15 cellular contexts compared by ENCODE assay signal in the genomic region with DNA sequence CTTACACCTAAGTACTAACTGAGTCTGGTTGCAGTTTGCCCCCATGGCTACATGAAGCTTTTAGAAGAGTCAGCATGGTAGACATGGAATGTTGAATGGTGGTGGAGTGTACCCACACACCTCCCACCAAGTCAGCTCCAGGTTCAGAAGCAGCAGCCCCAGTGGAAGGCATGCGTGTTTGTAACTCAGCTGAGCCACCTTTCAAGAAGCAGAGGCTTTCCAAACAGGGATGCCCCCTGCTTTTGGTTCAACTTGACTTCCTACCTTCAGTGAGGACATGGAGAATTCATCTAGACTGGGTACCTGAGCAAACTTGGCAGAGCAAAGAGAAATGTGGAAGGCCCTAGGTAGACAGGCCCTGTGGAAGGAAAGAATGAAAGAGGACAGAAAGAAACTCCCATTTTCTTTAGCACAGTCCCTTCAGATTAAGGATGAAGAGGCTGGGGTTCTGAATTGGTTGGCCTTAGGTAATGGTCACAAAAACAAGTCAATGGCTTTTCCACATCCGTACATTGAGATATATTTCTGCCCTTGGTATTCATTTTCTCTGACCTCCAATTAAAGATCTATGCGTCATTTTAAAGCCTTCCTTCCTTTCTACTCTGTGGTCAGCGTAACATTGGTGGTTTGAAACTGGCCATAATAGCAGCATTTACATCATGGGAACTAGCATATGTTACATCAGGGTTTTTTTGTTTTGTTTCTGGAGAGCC.
"Had no signal": no experiment of that assay in that cellular context is flagged by ENCODE, and none has a peak within 500 bp of the region (broad histone marks: within the 10 kb centered on the region; RNA-seq: fewer than 3 reads in every experiment).

No MANE protein-coding gene starts in this region.

- H3K4me1 ChIP-seq: foreskin keratinocyte, lower lobe of right lung, tibial artery, vagina had no signal

- H3K79me2 ChIP-seq: parathyroid adenoma had no signal

- H3K27ac ChIP-seq: coronary artery, foreskin keratinocyte, heart left ventricle, lower lobe of right lung, tibial artery, vagina had no signal

- H3K27me3 ChIP-seq: foreskin keratinocyte, heart left ventricle, tibial artery, vagina had no signal

- H3K9me3 ChIP-seq: heart left ventricle, lower lobe of right lung, tibial artery, vagina had no signal

- H3K4me3 ChIP-seq: coronary artery, heart left ventricle, lower lobe of right lung, tibial artery, vagina had no signal

- H3K9ac ChIP-seq: parathyroid adenoma had no signal

- DNase-seq: activated CD4-positive, alpha-beta T cell treated with anti-CD3 and anti-CD28 coated beads for 1 hour; activated CD4-positive, alpha-beta T cell treated with anti-CD3 and anti-CD28 coated beads, Interleukin-2, amount 50 U/mL, for 4 hours; activated naive CD4-positive, alpha-beta T cell treated with Interleukin-2 at 50 U/mL for 16 hours; activated T-cell treated with anti-CD3 and anti-CD28 coated beads for 4 hours; central memory CD4-positive, alpha-beta T cell; effector CD8-positive, alpha-beta T cell; foreskin keratinocyte; heart left ventricle; left colon; lower lobe of right lung; stimulated activated CD4-positive, alpha-beta T cell treated with anti-CD3 and anti-CD28 coated beads, Interleukin-1b, Interleukin-23, amount 100 ng/mL, for 48 hours; tibial artery had no signal
